14 cellular contexts compared by ENCODE assay signal in the genomic region with DNA sequence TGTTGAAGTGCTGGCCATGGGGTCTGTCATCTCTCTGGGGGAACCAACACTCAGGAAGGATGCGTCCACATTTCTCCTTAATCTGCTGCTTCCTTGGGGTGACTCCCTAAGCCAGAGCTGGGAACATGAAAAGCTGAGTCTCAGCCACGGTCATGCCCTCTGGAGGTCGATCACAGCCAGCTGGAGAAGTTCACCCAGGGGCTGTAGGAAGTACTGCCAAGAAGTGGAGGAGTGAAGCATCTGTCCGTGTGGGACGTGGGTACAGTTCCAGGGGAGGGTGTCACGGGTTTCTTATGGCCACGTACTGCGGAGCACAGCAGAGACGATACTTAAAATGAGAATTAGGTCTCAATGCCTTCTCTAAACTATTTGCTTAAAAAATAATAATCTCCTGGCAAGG. TPM values are rescaled to one million over a fixed set of nuclear protein-coding genes. Genes with fewer than 3 reads are reported as not detected.
A peak's percentile ranks its signal among the peaks of the same experiment; 100 is the strongest.
DNase-seq lines count a peak whose midpoint lies in the region; TF ChIP-seq lines count a peak whose summit lies in the region.
"Had no signal": no experiment of that assay in that cellular context is flagged by ENCODE, and none has a peak within 500 bp of the region (broad histone marks: within the 10 kb centered on the region; RNA-seq: fewer than 3 reads in every experiment).

No MANE protein-coding gene starts in this region.

- no peaks in the 10 kb centered on the region for H3K36me3 Mint-ChIP-seq in Calu3 (ENCODE audit: insufficient read depth, unreplicated experiment)
- H3K36me3 Mint-ChIP-seq: CD4-positive, CD25-positive, alpha-beta regulatory T cell had no signal

- H3K27me3 Mint-ChIP-seq in Calu3 (ENCODE audit: unreplicated experiment): no peaks in the 10 kb centered on the region
- H3K27me3 Mint-ChIP-seq: CD4-positive, CD25-positive, alpha-beta regulatory T cell had no signal

- DNase-seq in AG10803 (ENCODE audit: low read depth) (peak; percentile 58), MV-4-11 (lab: John Stamatoyannopoulos, UW) (peak; percentile 13), fibroblast of the aortic adventitia (ENCODE audit: low read depth) (peak; percentile 10), mucosa of gallbladder (ENCODE audit: low spot score) (peak; percentile 13), NCI-H2227 (lab: John Stamatoyannopoulos, UW; ENCODE audit: unreplicated experiment) (no peak), NCI-H2029 (lab: John Stamatoyannopoulos, UW) (no peak), ACHN (no peak), Calu3 (no peak)
- DNase-seq: activated CD4-positive, alpha-beta T cell treated with anti-CD3 and anti-CD28 coated beads, Interleukin-2, amount 50 U/mL, for 48 hours; CD4-positive, CD25-positive, alpha-beta regulatory T cell; effector CD8-positive, alpha-beta T cell; occipital lobe; transverse colon had no signal

- H3K4me1 Mint-ChIP-seq in Calu3 (ENCODE audit: low read depth, unreplicated experiment): no peaks in the 10 kb centered on the region
- H3K4me1 Mint-ChIP-seq: CD4-positive, CD25-positive, alpha-beta regulatory T cell had no signal

- H3K4me3 ChIP-seq in AG10803 (ENCODE audit: low read length) (no peak overlapping the region), fibroblast of the aortic adventitia (ENCODE audit: low read depth, low read length) (no peak overlapping the region)
- H3K4me3 ChIP-seq: SJSA1, transverse colon had no signal

- CTCF ChIA-PET in Calu3 (lab: Charles Lee): interaction anchor here (1.0 to 1.5 kb wide), 3 partner anchors 9 to 72 kb away, joined by 3 to 4 read pairs (median 3); no protein-coding TSS in a partner anchor

- no peak overlapping the region for H3K4me3 Mint-ChIP-seq in Calu3 (ENCODE audit: low read depth, unreplicated experiment)
- H3K4me3 Mint-ChIP-seq: CD4-positive, CD25-positive, alpha-beta regulatory T cell had no signal

- H3K27ac Mint-ChIP-seq in Calu3 (ENCODE audit: unreplicated experiment): no peak overlapping the region
- H3K27ac Mint-ChIP-seq: CD4-positive, CD25-positive, alpha-beta regulatory T cell had no signal

- peak; percentile 22; the same call in 1 of the 2 replicates for TF ChIP-seq CTCF in AG10803 (conservative IDR thresholded peaks at IDR 0.05; ENCODE audit: low read length)
- TF ChIP-seq CTCF in fibroblast of the aortic adventitia (IDR thresholded peaks at IDR 0.05; ENCODE audit: insufficient read depth, low read length): no peak
- no peak for TF ChIP-seq CTCF in Calu3 (IDR thresholded peaks at IDR 0.05; ENCODE audit: unreplicated experiment)

- no peaks in the 10 kb centered on the region for H3K9me3 Mint-ChIP-seq in Calu3 (ENCODE audit: low read depth, unreplicated experiment)

- no TSS peak for BruUV-seq in Calu3 (replicated peaks; lab: Mats Ljungman, UMichigan)

- intact Hi-C loops in Calu3 (cut with micrococcal nuclease; ENCODE audit: unreplicated experiment): no loop called here

- in situ Hi-C loops in ACHN (cut with HindIII; ENCODE audit: low pct_ligation_motif_present, low pct_unique_long_range_greater_than_20kb, low sequenced_read_pairs): no loop called here

RNA-seq across cellular contexts. Expression of a gene that starts 42.4 kb away (rescaled TPM):
- 1.1 and 10.6 TPM in 2 replicates for total RNA-seq in fibroblast of the aortic adventitia (ENCODE audit: low replicate concordance)
- total RNA-seq in mucosa of gallbladder: 27.7 TPM
- total RNA-seq in Calu3 (2022): 164 and 175 TPM in 2 replicates
- total RNA-seq: CD4-positive, CD25-positive, alpha-beta regulatory T cell had no signal

Comparison
In these comparisons a context has a peak if more than half of its experiments do, and no peak if none do; other contexts are left out.
1. DNase-seq: peak in AG10803 (single experiment), MV-4-11 (single experiment), fibroblast of the aortic adventitia (single experiment) and mucosa of gallbladder (single experiment); none in NCI-H2227 (single experiment), NCI-H2029 (single experiment), ACHN (single experiment) and Calu3 (single experiment).